In genomic region chr9:101235105-101235866, GRCh38 we compare ENCODE assay signal across 8 cellular contexts.
DNase-seq lines count a peak whose midpoint lies in the region; ATAC-seq, FAIRE-seq and TF ChIP-seq lines count a peak whose summit lies in the region.

No MANE protein-coding gene starts in this region.

- POLR2A ChIA-PET in GM12878 (lab: Charles Lee), result no interaction called here

- no peaks in the 10 kb centered on the region for H3K9me3 ChIP-seq in GM12878 (replicated peaks; ENCODE audit: control insufficient read depth, insufficient read depth, low read length)

- H3K4me1 ChIP-seq in GM12878 (ENCODE audit: control insufficient read depth, insufficient read depth, low read length) (no peaks in the 10 kb centered on the region), mesendoderm (ENCODE audit: control insufficient read depth, low read depth, low read length) (no peaks in the 10 kb centered on the region)

- CTCF ChIA-PET in GM12878 (lab: Yijun Ruan, JAX), result interaction anchor here (0.7 to 1.7 kb wide), 12 partner anchors 9 to 635 kb away, joined by 3 to 9 read pairs (median 4); no protein-coding TSS in a partner anchor

- peak; percentile 61 for TF ChIP-seq RAD21 in GM12878 (IDR thresholded peaks at IDR 0.05; ENCODE audit: insufficient read depth, low read depth, low read length)

- no peak for DNase-seq in Right ventricle myocardium superior
- DNase-seq in left ventricle myocardium superior, result no peak
- DNase-seq in NCI-H1417 treated with DMSO at 0.1 percent for 48 hours (lab: John Stamatoyannopoulos, UW), result peak; percentile 50
- no peak for DNase-seq in GM12878 (ENCODE audit: low read depth, low spot score)
- peak; percentile 72 for DNase-seq in mesendoderm
- DNase-seq in activated CD4-positive, alpha-beta T cell treated with anti-CD3 and anti-CD28 coated beads, Interleukin-2, amount 50 U/mL, for 48 hours, result no peak
- no peak for DNase-seq in posterior vena cava (ENCODE audit: low spot score)
- no peak for DNase-seq in NCI-H2029 treated with DMSO at 0.1 percent for 48 hours (lab: John Stamatoyannopoulos, UW)

- RAD21 ChIA-PET in GM12878 (lab: Charles Lee; ENCODE audit: unreplicated experiment), result interaction anchor here (0.7 to 1.1 kb wide), 5 partner anchors 60 to 117 kb away, joined by 3 to 8 read pairs (median 3); no protein-coding TSS in a partner anchor

- SMC1A ChIA-PET in GM12878 (lab: Charles Lee; ENCODE audit: uncharacterized antibody, unreplicated experiment), result interaction anchor here (0.9 to 3.5 kb wide), 11 partner anchors 9 to 739 kb away, joined by 3 to 14 read pairs (median 3); no protein-coding TSS in a partner anchor

- no peak overlapping the region for H3K4ac ChIP-seq in mesendoderm (ENCODE audit: low read depth, low read length)

- H3K4me3 ChIP-seq in GM12878, result no peak overlapping the region
- no peak overlapping the region for H3K4me3 ChIP-seq in mesendoderm (ENCODE audit: low read length)

- H3K79me2 ChIP-seq in GM12878 (ENCODE audit: control insufficient read depth, insufficient read depth, low read length) (no peaks in the 10 kb centered on the region), mesendoderm (ENCODE audit: control insufficient read depth, insufficient read depth, low read length) (no peaks in the 10 kb centered on the region)

- no peak overlapping the region for H3K56ac ChIP-seq in mesendoderm (ENCODE audit: low read length)

- 8% methylated on average over 6 of the region's 6 CpGs for WGBS in GM12878 (ENCODE audit: insufficient coverage, insufficient replicate concordance, low lambda C conversion rate, missing lambda C conversion rate)
- WGBS in mesendoderm (ENCODE audit: extremely low coverage, insufficient coverage, low lambda C conversion rate), result no CpG with 5 or more reads among the region's 6 CpGs

- H4K20me1 ChIP-seq in GM12878 (ENCODE audit: control insufficient read depth, insufficient read depth), result no peaks in the 10 kb centered on the region

- no peaks in the 10 kb centered on the region for H3K79me1 ChIP-seq in mesendoderm (ENCODE audit: low read length)

- H3K27me3 ChIP-seq in GM12878 (replicated peaks in 1 of 2; ENCODE audit: control insufficient read depth in 2 of 2, insufficient read depth in 2 of 2, low read length in 1 of 2) (no peaks in the 10 kb centered on the region), mesendoderm (ENCODE audit: insufficient read depth, low read length, poor library complexity) (no peaks in the 10 kb centered on the region)

- no peak for TF ChIP-seq EP300 in GM12878 (IDR thresholded peaks at IDR 0.05; ENCODE audit: borderline replicate concordance in 1 of 2, control insufficient read depth in 1 of 2, low read depth in 2 of 2, low read length in 2 of 2)

- H3K36me3 ChIP-seq in GM12878 (ENCODE audit: control insufficient read depth in 2 of 2, insufficient read depth in 2 of 2, low read length in 1 of 2), result no peaks in the 10 kb centered on the region
- no peaks in the 10 kb centered on the region for H3K36me3 ChIP-seq in mesendoderm (ENCODE audit: control insufficient read depth, insufficient read depth, low read length)

- H2AFZ ChIP-seq in GM12878 (ENCODE audit: control insufficient read depth, low read depth, low read length), result no peak overlapping the region

- H3K4me2 ChIP-seq in GM12878 (ENCODE audit: control insufficient read depth, insufficient read depth), result no peak overlapping the region
- no peak overlapping the region for H3K4me2 ChIP-seq in mesendoderm (ENCODE audit: low read length)

- H2AK5ac ChIP-seq in mesendoderm (ENCODE audit: low read length), result no peak overlapping the region

- H4K5ac ChIP-seq in mesendoderm (ENCODE audit: low read length), result no peak overlapping the region

- no peak for TF ChIP-seq POLR2A in GM12878 (IDR thresholded peaks at IDR 0.05; ENCODE audit: low read depth, low read length)

- ATAC-seq in Right ventricle myocardium superior (ENCODE audit: poor library complexity) (peak; percentile 53), left ventricle myocardium superior (no peak), GM12878 (peak; percentile 71)

- FAIRE-seq in GM12878 (lab: Jason Lieb, UNC), result no peak

- H4K8ac ChIP-seq in mesendoderm (ENCODE audit: low read depth, low read length), result no peak overlapping the region

- no peak overlapping the region for H3K9ac ChIP-seq in GM12878 (ENCODE audit: control insufficient read depth, insufficient read depth, low read length)
- H3K9ac ChIP-seq in mesendoderm (ENCODE audit: low read length), result no peak overlapping the region

- H2BK15ac ChIP-seq in mesendoderm (replicated peaks; ENCODE audit: low read depth), result no peak overlapping the region

- no peak overlapping the region for H3K23ac ChIP-seq in mesendoderm (ENCODE audit: low read length)

- H3K27ac ChIP-seq in GM12878 (ENCODE audit: control insufficient read depth, insufficient read depth), result no peak overlapping the region
- no peak overlapping the region for H3K27ac ChIP-seq in mesendoderm (ENCODE audit: low read depth, low read length)

- no peak overlapping the region for H2BK120ac ChIP-seq in mesendoderm (ENCODE audit: low read depth, low read length)

- TF ChIP-seq CTCF in GM12878 (IDR thresholded peaks at IDR 0.05 in 2 of 3, conservative IDR thresholded peaks at IDR 0.05 in 1 of 3; ENCODE audit: control insufficient read depth in 2 of 3, extremely low read depth in 1 of 3, insufficient read depth in 1 of 3, low read depth in 3 of 3, low read length in 3 of 3), result peak; percentile 38 to 57 (median 40); a peak in 4 of 6 replicates

- intact Hi-C loops in Right ventricle myocardium superior (cut with DNase I) (loop anchor here (5.0 kb wide), 1 partner anchor 118 kb away; no protein-coding TSS in a partner anchor), left ventricle myocardium superior (cut with micrococcal nuclease) (loop anchor here (10.0 kb wide), 2 partner anchors 110 to 530 kb away; no protein-coding TSS in a partner anchor), GM12878 (cut with micrococcal nuclease; ENCODE audit: unreplicated experiment) (loop anchor here (1.0 to 5.0 kb wide), 2 partner anchors 116 to 533 kb away; no protein-coding TSS in a partner anchor), posterior vena cava (cut with DNase I) (no loop called here)

- no peak overlapping the region for H3K18ac ChIP-seq in mesendoderm (ENCODE audit: low read length)

- no TSS peak for BruUV-seq in GM12878 (replicated peaks; lab: Mats Ljungman, UMichigan)

- in situ Hi-C loops in GM12878 (cut with MboI), result no loop called here

- no peak overlapping the region for H2BK5ac ChIP-seq in mesendoderm (ENCODE audit: low read length)

TF ChIP-seq in GM12878, 131 proteins besides CTCF, POLR2A, EP300 and RAD21:
- TF ChIP-seq WRNIP1 (IDR thresholded peaks at IDR 0.05; ENCODE audit: borderline replicate concordance, low read depth, low read length) (no peak), SMC3 (IDR thresholded peaks at IDR 0.05; ENCODE audit: borderline replicate concordance, low read length) (peak; percentile 57; the same call in 1 of the 2 replicates)

Comparison
In these comparisons a context has a peak if more than half of its experiments do, and no peak if none do; other contexts are left out.
1. DNase-seq: peak in NCI-H1417 treated with DMSO at 0.1 percent for 48 hours (single experiment) and mesendoderm (single experiment); none in Right ventricle myocardium superior (single experiment), left ventricle myocardium superior (single experiment), GM12878 (single experiment), activated CD4-positive, alpha-beta T cell treated with anti-CD3 and anti-CD28 coated beads, Interleukin-2, amount 50 U/mL, for 48 hours (0 of 2), posterior vena cava (single experiment) and NCI-H2029 treated with DMSO at 0.1 percent for 48 hours (single experiment).
2. intact Hi-C loops: an anchor here in Right ventricle myocardium superior (5.0 kb wide), left ventricle myocardium superior (10.0 kb wide) and GM12878 (1.0 to 5.0 kb wide); none called in posterior vena cava.